Comparison of ENCODE assay signal across 19 cellular contexts in the genomic region with DNA sequence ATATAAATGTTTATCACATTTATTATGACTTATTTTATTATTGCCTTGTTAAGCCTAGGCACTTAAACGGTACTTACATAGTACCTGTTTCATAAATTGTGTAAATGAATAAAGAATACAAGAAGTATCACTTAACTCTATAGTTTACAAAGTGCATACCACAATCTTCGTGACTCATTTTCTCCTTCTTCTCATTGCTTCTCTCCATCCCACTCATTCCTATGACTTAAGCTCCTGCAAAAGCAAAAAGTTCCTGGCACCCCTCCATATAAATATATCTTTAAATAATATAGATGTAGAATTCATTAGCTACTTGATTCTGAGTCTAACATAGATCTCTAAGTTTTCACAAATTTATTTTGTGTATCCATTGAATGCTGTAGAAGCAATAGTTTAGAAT.
A peak's percentile ranks its signal among the peaks of the same experiment; 100 is the strongest.
DNase-seq lines count a peak whose midpoint lies in the region; TF ChIP-seq lines count a peak whose summit lies in the region.
"Had no signal": no experiment of that assay in that cellular context is flagged by ENCODE, and none has a peak within 500 bp of the region (broad histone marks: within the 10 kb centered on the region; RNA-seq: fewer than 3 reads in every experiment).

No MANE protein-coding gene starts in this region.

- WGBS in esophagus muscularis mucosa, result 36% methylated on average over 2 of the region's 2 CpGs
- 29% methylated on average over 2 of the region's 2 CpGs for WGBS in mammary epithelial cell (ENCODE audit: low coverage, missing lambda C conversion rate)

- no peak overlapping the region for H3K4me3 ChIP-seq in AG04450 (ENCODE audit: low read depth, low read length)
- no peak overlapping the region for H3K4me3 ChIP-seq in fibroblast of lung (replicated peaks in 1 of 4; ENCODE audit: control extremely low read depth in 1 of 4, insufficient read depth in 1 of 4, low read depth in 3 of 4, low read length in 4 of 4)
- no peak overlapping the region for H3K4me3 ChIP-seq in esophagus muscularis mucosa
- no peak overlapping the region for H3K4me3 ChIP-seq in mammary epithelial cell (replicated peaks in 1 of 3; ENCODE audit: insufficient read depth in 1 of 3, low read depth in 2 of 3, low read length in 3 of 3)
- H3K4me3 ChIP-seq: PC-9 had no signal

- H3K4me2 ChIP-seq in fibroblast of lung (ENCODE audit: extremely low read depth, insufficient read depth, low read length), result no peak overlapping the region
- H3K4me2 ChIP-seq in mammary epithelial cell (ENCODE audit: insufficient read depth, low read depth, low read length), result no peak overlapping the region
- H3K4me2 ChIP-seq: PC-9 had no signal

- H3K79me2 ChIP-seq in fibroblast of lung (ENCODE audit: control insufficient read depth, insufficient read depth, low read length) (no peaks in the 10 kb centered on the region), mammary epithelial cell (ENCODE audit: insufficient read depth, low read length) (no peaks in the 10 kb centered on the region)

- DNase-seq in AG04450 (ENCODE audit: low read depth, low spot score) (peak; percentile 71), amniotic epithelial cell (ENCODE audit: low read depth) (peak; percentile 68), fibroblast of lung (ENCODE audit: low read depth in 2 of 2) (peak; percentile 60 to 88), non-pigmented ciliary epithelial cell (ENCODE audit: low read depth) (peak; percentile 76), esophagus muscularis mucosa (ENCODE audit: extremely low spot score) (no peak), GM13977 (ENCODE audit: low spot score) (no peak), mammary epithelial cell (no peak), HEK293T (ENCODE audit: extremely low spot score) (no peak)
- DNase-seq: 8988T, C1 segment of cervical spinal cord, DMS79 treated with DMSO at 0.1 percent for 48 hours, GF-D8, H7, MV-4-11, NCI-H1417, NCI-H2029 treated with DMSO at 0.1 percent for 48 hours, NCI-H2171 treated with DMSO at 0.1 percent for 48 hours, NCI-H82, PC-9 had no signal

- H3K27me3 ChIP-seq in AG04450 (ENCODE audit: control insufficient read depth, insufficient read depth, low read length) (no peaks in the 10 kb centered on the region), fibroblast of lung (ENCODE audit: control insufficient read depth, insufficient read depth, low read length) (no peaks in the 10 kb centered on the region), esophagus muscularis mucosa (no peaks in the 10 kb centered on the region), mammary epithelial cell (ENCODE audit: insufficient read depth, low read length) (no peaks in the 10 kb centered on the region)

- intact Hi-C loops in esophagus muscularis mucosa (cut with DNase I), result no loop called here
- intact Hi-C loops in mammary epithelial cell (cut with micrococcal nuclease), result no loop called here

- dilution Hi-C loops in mammary epithelial cell (cut with HindIII; ENCODE audit: low sequenced_read_pairs), result no loop called here

- TF ChIP-seq EP300 in esophagus muscularis mucosa (IDR thresholded peaks at IDR 0.05), result no peak

- CTCF ChIA-PET in AG04450 (lab: Charles Lee) (no interaction called here), mammary epithelial cell (lab: Charles Lee; ENCODE audit: low non-redundant PET) (no interaction called here), HEK293T (lab: Yijun Ruan, JAX) (no interaction called here)

- H3K9me3 ChIP-seq in AG04450 (ENCODE audit: control insufficient read depth, insufficient read depth, low read length), result peaks cover 10% of the 10 kb centered on the region
- H3K9me3 ChIP-seq in fibroblast of lung (ENCODE audit: control insufficient read depth, insufficient read depth, low read depth, low read length), result no peaks in the 10 kb centered on the region
- H3K9me3 ChIP-seq in esophagus muscularis mucosa, result no peaks in the 10 kb centered on the region
- peaks cover 16% of the 10 kb centered on the region for H3K9me3 ChIP-seq in mammary epithelial cell (replicated peaks; ENCODE audit: insufficient read depth, low read length)

- H2AFZ ChIP-seq in fibroblast of lung (ENCODE audit: low read length), result no peak overlapping the region
- no peak overlapping the region for H2AFZ ChIP-seq in mammary epithelial cell (ENCODE audit: low read depth, low read length)
- H2AFZ ChIP-seq: PC-9 had no signal

- no peaks in the 10 kb centered on the region for H3K36me3 ChIP-seq in fibroblast of lung (ENCODE audit: control insufficient read depth, insufficient read depth, low read length)
- no peaks in the 10 kb centered on the region for H3K36me3 ChIP-seq in esophagus muscularis mucosa
- H3K36me3 ChIP-seq in mammary epithelial cell (ENCODE audit: insufficient read depth, low read length), result no peaks in the 10 kb centered on the region

- H3K27ac ChIP-seq in AG04450 (ENCODE audit: low read depth, low read length), result no peak overlapping the region
- H3K27ac ChIP-seq in fibroblast of lung (ENCODE audit: insufficient read depth, low read length), result no peak overlapping the region
- no peak overlapping the region for H3K27ac ChIP-seq in esophagus muscularis mucosa (replicated peaks in 1 of 4)
- no peak overlapping the region for H3K27ac ChIP-seq in mammary epithelial cell (ENCODE audit: insufficient read depth, low read depth, low read length)
- H3K27ac ChIP-seq: PC-9 had no signal

- no peak for TF ChIP-seq POLR2A in esophagus muscularis mucosa (IDR thresholded peaks at IDR 0.05; ENCODE audit: low read depth)

- H3K9ac ChIP-seq in fibroblast of lung (ENCODE audit: insufficient read depth, low read length) (no peak overlapping the region), mammary epithelial cell (ENCODE audit: insufficient read depth, low read length) (no peak overlapping the region)

- H4K20me1 ChIP-seq in fibroblast of lung (ENCODE audit: control insufficient read depth, extremely low read depth, insufficient read depth, low read length) (no peaks in the 10 kb centered on the region), mammary epithelial cell (ENCODE audit: insufficient read depth, low read length) (no peaks in the 10 kb centered on the region)

- in situ Hi-C loops in GM13977 (cut with MboI; ENCODE audit: low pct_unique_long_range_greater_than_20kb, low sequenced_read_pairs, unreplicated experiment), result no loop called here
- in situ Hi-C loops in mammary epithelial cell (cut with MboI; ENCODE audit: low sequenced_read_pairs in 2 of 2), result no loop called here

- TF ChIP-seq CTCF in AG04450 (IDR thresholded peaks at IDR 0.05; ENCODE audit: low read depth, low read length) (no peak), fibroblast of lung (conservative IDR thresholded peaks at IDR 0.05 in 1 of 2, IDR thresholded peaks at IDR 0.05 in 1 of 2; ENCODE audit: low read depth in 1 of 2, low read length in 2 of 2) (no peak), esophagus muscularis mucosa (IDR thresholded peaks at IDR 0.05) (no peak), GM13977 (IDR thresholded peaks at IDR 0.05; ENCODE audit: extremely low read depth, insufficient read depth, missing control alignments) (no peak), mammary epithelial cell (conservative IDR thresholded peaks at IDR 0.05 in 1 of 2, IDR thresholded peaks at IDR 0.05 in 1 of 2; ENCODE audit: extremely low read depth in 1 of 2, insufficient read depth in 1 of 2, low read depth in 1 of 2, low read length in 2 of 2) (no peak)

- BruUV-seq in mammary epithelial cell (replicated peaks; lab: Mats Ljungman, UMichigan), result no TSS peak

- POLR2A ChIA-PET in AG04450 (lab: Yijun Ruan, JAX), result interaction anchor here (0.6 kb wide), 1 partner anchor 272 kb away, joined by 9 read pairs; no protein-coding TSS in a partner anchor
- POLR2A ChIA-PET in HEK293T (lab: Yijun Ruan, JAX), result no interaction called here

- H3K4me1 ChIP-seq in fibroblast of lung (ENCODE audit: control insufficient read depth, extremely low read depth, insufficient read depth, low read length), result peaks cover 5% of the 10 kb centered on the region
- H3K4me1 ChIP-seq in esophagus muscularis mucosa, result peaks cover 0 to 18% (median 0%) of the 10 kb centered on the region in 4 donors
- H3K4me1 ChIP-seq in mammary epithelial cell (ENCODE audit: insufficient read depth, low read length), result no peaks in the 10 kb centered on the region

TF ChIP-seq in HEK293T, 16 proteins besides CTCF, POLR2A, EP300 and RAD21:
- TF ChIP-seq ARNT (IDR thresholded peaks at IDR 0.05), result no peak
- no peak for TF ChIP-seq TARDBP (IDR thresholded peaks at IDR 0.05)
- no peak for TF ChIP-seq ZNF384 (IDR thresholded peaks at IDR 0.05)
- TF ChIP-seq LEF1 (IDR thresholded peaks at IDR 0.05; ENCODE audit: borderline replicate concordance), result no peak
- no peak for TF ChIP-seq SUZ12 (IDR thresholded peaks at IDR 0.05)
- no peak for TF ChIP-seq NFRKB (IDR thresholded peaks at IDR 0.05)
TF ChIP-seq in HEK293T: peak in this region for 0.

Comparison
In these comparisons a context has a peak if more than half of its experiments do, and no peak if none do; other contexts are left out.
1. DNase-seq: peak in AG04450 (single experiment), amniotic epithelial cell (single experiment), fibroblast of lung (2 of 2) and non-pigmented ciliary epithelial cell (single experiment); none in esophagus muscularis mucosa (single experiment), GM13977 (single experiment), mammary epithelial cell (single experiment) and HEK293T (single experiment).